Comparison of ENCODE assay signal across 12 cellular contexts in genomic region chr1:223711173-223711572, GRCh38. TPM values are rescaled to one million over a fixed set of nuclear protein-coding genes. Genes with fewer than 3 reads are reported as not detected.
DNase-seq lines count a peak whose midpoint lies in the region; ATAC-seq, FAIRE-seq and TF ChIP-seq lines count a peak whose summit lies in the region.
"Had no signal": no experiment of that assay in that cellular context is flagged by ENCODE, and none has a peak within 500 bp of the region (broad histone marks: within the 10 kb centered on the region; RNA-seq: fewer than 3 reads in every experiment).

No MANE protein-coding gene starts in this region.

- no peaks in the 10 kb centered on the region for H3K9me2 ChIP-seq in OCI-LY7 (ENCODE audit: insufficient read depth, low read length)

- POLR2A ChIA-PET in activated CD8-positive, alpha-beta T cell treated with anti-CD3 and anti-CD28 coated beads, Interleukin-2, amount 10 ng/mL, durations not matched to agents 7 days and 5 days (lab: Charles Lee): interaction anchor here (1.7 kb wide), 1 partner anchor 16 kb away, joined by 6 read pairs; no protein-coding TSS in a partner anchor
- POLR2A ChIA-PET in activated CD8-positive, alpha-beta T cell treated with anti-CD3 and anti-CD28 coated beads for 36 hours (lab: Charles Lee): no interaction called here
- POLR2A ChIA-PET in OCI-LY7 (lab: Charles Lee): interaction anchor here (0.7 kb wide), 1 partner anchor 228 kb away, joined by 7 read pairs; no protein-coding TSS in a partner anchor

- H3K27ac ChIP-seq in OCI-LY7 (ENCODE audit: low read depth, low read length, poor library complexity, severe bottlenecking): no peak overlapping the region

- no peaks in the 10 kb centered on the region for H3K36me3 ChIP-seq in OCI-LY7 (ENCODE audit: insufficient read depth, low read length)

- H3K4me2 ChIP-seq in OCI-LY7 (ENCODE audit: low read length): no peak overlapping the region

- H4K20me1 ChIP-seq in OCI-LY7 (ENCODE audit: insufficient read depth, low read length): no peaks in the 10 kb centered on the region

- intact Hi-C loops in activated CD8-positive, alpha-beta T cell treated with anti-CD3 and anti-CD28 coated beads for 36 hours (cut with micrococcal nuclease): loop anchor here (5.0 kb wide), 1 partner anchor 36 kb away; no protein-coding TSS in a partner anchor
- intact Hi-C loops in OCI-LY7 (cut with micrococcal nuclease; ENCODE audit: unreplicated experiment): no loop called here

- H3K27me3 Mint-ChIP-seq in activated CD8-positive, alpha-beta T cell treated with anti-CD3 and anti-CD28 coated beads, Interleukin-2, amount 10 ng/mL, durations not matched to agents 7 days and 5 days (ENCODE audit: low read depth): no peaks in the 10 kb centered on the region
- H3K27me3 Mint-ChIP-seq in activated CD8-positive, alpha-beta T cell treated with anti-CD3 and anti-CD28 coated beads for 36 hours: no peaks in the 10 kb centered on the region
- H3K27me3 Mint-ChIP-seq in effector memory CD8-positive, alpha-beta T cell: no peaks in the 10 kb centered on the region
- H3K27me3 Mint-ChIP-seq in progenitor cell of endocrine pancreas: peaks cover 88% of the 10 kb centered on the region
- H3K27me3 Mint-ChIP-seq: stimulated activated naive CD8-positive, alpha-beta T cell treated with anti-CD3 and anti-CD28 coated beads, Interleukin-15, Interleukin-2, amounts not matched to agents 100 ng/mL and 50 ng/mL, for 24 hours had no signal

- H3K27ac Mint-ChIP-seq in activated CD8-positive, alpha-beta T cell treated with anti-CD3 and anti-CD28 coated beads, Interleukin-2, amount 10 ng/mL, durations not matched to agents 7 days and 5 days: no peak overlapping the region
- H3K27ac Mint-ChIP-seq in activated CD8-positive, alpha-beta T cell treated with anti-CD3 and anti-CD28 coated beads for 36 hours: no peak overlapping the region
- H3K27ac Mint-ChIP-seq in effector memory CD8-positive, alpha-beta T cell: peak overlapping the region; percentile 71 to 93
- H3K27ac Mint-ChIP-seq in progenitor cell of endocrine pancreas: peak overlapping the region; percentile 43
- H3K27ac Mint-ChIP-seq: WTC11 had no signal

- H3K4me1 ChIP-seq in OCI-LY7 (ENCODE audit: insufficient read depth, low read length, poor library complexity, severe bottlenecking): no peaks in the 10 kb centered on the region

- no peaks in the 10 kb centered on the region for H3K79me2 ChIP-seq in OCI-LY7 (ENCODE audit: insufficient read depth, low read depth, low read length)

- H3K4me1 Mint-ChIP-seq in activated CD8-positive, alpha-beta T cell treated with anti-CD3 and anti-CD28 coated beads, Interleukin-2, amount 10 ng/mL, durations not matched to agents 7 days and 5 days (ENCODE audit: low read depth): peaks cover 42% of the 10 kb centered on the region
- H3K4me1 Mint-ChIP-seq in activated CD8-positive, alpha-beta T cell treated with anti-CD3 and anti-CD28 coated beads for 36 hours (ENCODE audit: low read depth): peaks cover 42% of the 10 kb centered on the region
- H3K4me1 Mint-ChIP-seq in effector memory CD8-positive, alpha-beta T cell (ENCODE audit: low read depth in 2 of 2): peaks cover 41 to 46% of the 10 kb centered on the region in 2 donors
- peaks cover 39% of the 10 kb centered on the region for H3K4me1 Mint-ChIP-seq in progenitor cell of endocrine pancreas (ENCODE audit: low read depth)

- no peak for ATAC-seq in activated CD8-positive, alpha-beta T cell treated with anti-CD3 and anti-CD28 coated beads, Interleukin-2, amount 10 ng/mL, durations not matched to agents 7 days and 5 days
- ATAC-seq in activated CD8-positive, alpha-beta T cell treated with anti-CD3 and anti-CD28 coated beads for 36 hours: no peak
- no peak for ATAC-seq in effector memory CD8-positive, alpha-beta T cell (replicated peaks)
- ATAC-seq: GM12878, WTC11 had no signal

- peaks cover 25% of the 10 kb centered on the region for H3K36me3 Mint-ChIP-seq in activated CD8-positive, alpha-beta T cell treated with anti-CD3 and anti-CD28 coated beads, Interleukin-2, amount 10 ng/mL, durations not matched to agents 7 days and 5 days (ENCODE audit: low read depth)
- no peaks in the 10 kb centered on the region for H3K36me3 Mint-ChIP-seq in activated CD8-positive, alpha-beta T cell treated with anti-CD3 and anti-CD28 coated beads for 36 hours (ENCODE audit: low read depth)
- peaks cover 8% of the 10 kb centered on the region for H3K36me3 Mint-ChIP-seq in effector memory CD8-positive, alpha-beta T cell (ENCODE audit: insufficient read depth)
- no peaks in the 10 kb centered on the region for H3K36me3 Mint-ChIP-seq in progenitor cell of endocrine pancreas (ENCODE audit: insufficient read depth)
- H3K36me3 Mint-ChIP-seq: WTC11 had no signal

- FAIRE-seq in urothelium cell line (lab: Jason Lieb, UNC): no peak

- BruUV-seq in OCI-LY7 (replicated peaks; lab: Mats Ljungman, UMichigan): no TSS peak

- no peak for DNase-seq in activated CD8-positive, alpha-beta T cell treated with anti-CD3 and anti-CD28 coated beads, Interleukin-2, amount 10 ng/mL, durations not matched to agents 7 days and 5 days
- DNase-seq in activated CD8-positive, alpha-beta T cell treated with anti-CD3 and anti-CD28 coated beads for 36 hours: no peak
- peak; percentile 48 for DNase-seq in NCI-H226
- DNase-seq in effector memory CD8-positive, alpha-beta T cell: no peak
- DNase-seq in progenitor cell of endocrine pancreas (ENCODE audit: low spot score, unreplicated experiment): no peak
- no peak for DNase-seq in putamen (ENCODE audit: low spot score)
- no peak for DNase-seq in urothelium cell line (ENCODE audit: low spot score)
- no peak for DNase-seq in OCI-LY7 (ENCODE audit: low spot score)
- DNase-seq: midbrain had no signal

- H2AFZ ChIP-seq in OCI-LY7 (ENCODE audit: low read length): no peak overlapping the region

- CTCF ChIA-PET in activated CD8-positive, alpha-beta T cell treated with anti-CD3 and anti-CD28 coated beads, Interleukin-2, amount 10 ng/mL, durations not matched to agents 7 days and 5 days (lab: Charles Lee): interaction anchor here (0.7 to 5.1 kb wide), 9 partner anchors 13 to 41 kb away, joined by 3 to 56 read pairs (median 6); no protein-coding TSS in a partner anchor
- CTCF ChIA-PET in activated CD8-positive, alpha-beta T cell treated with anti-CD3 and anti-CD28 coated beads for 36 hours (lab: Charles Lee): interaction anchor here (1.3 to 3.2 kb wide), 4 partner anchors 10 to 38 kb away, joined by 5 to 24 read pairs (median 7); no protein-coding TSS in a partner anchor
- CTCF ChIA-PET in OCI-LY7 (lab: Charles Lee; ENCODE audit: unreplicated experiment): no interaction called here

- H3K4me3 Mint-ChIP-seq in activated CD8-positive, alpha-beta T cell treated with anti-CD3 and anti-CD28 coated beads, Interleukin-2, amount 10 ng/mL, durations not matched to agents 7 days and 5 days: peak overlapping the region; percentile 68
- no peak overlapping the region for H3K4me3 Mint-ChIP-seq in activated CD8-positive, alpha-beta T cell treated with anti-CD3 and anti-CD28 coated beads for 36 hours
- H3K4me3 Mint-ChIP-seq in effector memory CD8-positive, alpha-beta T cell: peak overlapping the region; percentile 60 to 75
- no peak overlapping the region for H3K4me3 Mint-ChIP-seq in progenitor cell of endocrine pancreas (ENCODE audit: low read depth)

- no peak overlapping the region for H3K4me3 ChIP-seq in OCI-LY7 (ENCODE audit: low read depth, low read length, poor library complexity, severe bottlenecking)

- H3K9me3 Mint-ChIP-seq in activated CD8-positive, alpha-beta T cell treated with anti-CD3 and anti-CD28 coated beads, Interleukin-2, amount 10 ng/mL, durations not matched to agents 7 days and 5 days (ENCODE audit: insufficient read depth): no peaks in the 10 kb centered on the region
- H3K9me3 Mint-ChIP-seq in activated CD8-positive, alpha-beta T cell treated with anti-CD3 and anti-CD28 coated beads for 36 hours: no peaks in the 10 kb centered on the region
- no peaks in the 10 kb centered on the region for H3K9me3 Mint-ChIP-seq in effector memory CD8-positive, alpha-beta T cell
- H3K9me3 Mint-ChIP-seq in progenitor cell of endocrine pancreas (ENCODE audit: low read depth): no peaks in the 10 kb centered on the region
- H3K9me3 Mint-ChIP-seq: stimulated activated naive CD8-positive, alpha-beta T cell treated with anti-CD3 and anti-CD28 coated beads, Interleukin-15, Interleukin-2, amounts not matched to agents 100 ng/mL and 50 ng/mL, for 24 hours; WTC11 had no signal

- no peaks in the 10 kb centered on the region for H3K9me3 ChIP-seq in OCI-LY7 (ENCODE audit: low read length)

- TF ChIP-seq CTCF in activated CD8-positive, alpha-beta T cell treated with anti-CD3 and anti-CD28 coated beads for 36 hours (IDR thresholded peaks at IDR 0.05): no peak
- TF ChIP-seq CTCF in progenitor cell of endocrine pancreas (IDR thresholded peaks at IDR 0.05; ENCODE audit: unreplicated experiment): no peak
- TF ChIP-seq CTCF in OCI-LY7 (conservative IDR thresholded peaks at IDR 0.05; ENCODE audit: low read length): no peak

RNA-seq across cellular contexts. Expression of gene CAPN2, which starts 1.2 kb away (rescaled TPM):
- total RNA-seq in activated CD8-positive, alpha-beta T cell treated with anti-CD3 and anti-CD28 coated beads, Interleukin-2, amount 10 ng/mL, durations not matched to agents 7 days and 5 days: 100 to 1,000 TPM; 176 to 178 TPM
- 10 to 100 TPM; 31.5 to 33.6 TPM for total RNA-seq in activated CD8-positive, alpha-beta T cell treated with anti-CD3 and anti-CD28 coated beads for 36 hours
- total RNA-seq in progenitor cell of endocrine pancreas: 20.3 and 33.8 TPM in 2 replicates
- total RNA-seq in OCI-LY7 (2014; rRNA removed; shearing (Covaris generic)): not detected in 2 replicates
- 0.52 TPM in 1 of 2 replicates, not detected in the other for total RNA-seq in OCI-LY7 (2022)

RNA-seq across cellular contexts. Expression of gene CAPN8, which starts 45.7 kb away (rescaled TPM):
- under 1 TPM in 1 of 2 experiments, not detected in 1; 0.08 TPM for total RNA-seq in activated CD8-positive, alpha-beta T cell treated with anti-CD3 and anti-CD28 coated beads, Interleukin-2, amount 10 ng/mL, durations not matched to agents 7 days and 5 days
- total RNA-seq in activated CD8-positive, alpha-beta T cell treated with anti-CD3 and anti-CD28 coated beads for 36 hours: not detected
- total RNA-seq in progenitor cell of endocrine pancreas (1.3 and 2.2 TPM in 2 replicates), OCI-LY7 (2022) (not detected in 2 replicates)
- not detected in 2 replicates for total RNA-seq in OCI-LY7 (2014; rRNA removed; shearing (Covaris generic))

Comparison
In these comparisons a context has a peak if more than half of its experiments do, and no peak if none do; other contexts are left out.
1. H3K4me3 Mint-ChIP-seq: peak in activated CD8-positive, alpha-beta T cell treated with anti-CD3 and anti-CD28 coated beads, Interleukin-2, amount 10 ng/mL, durations not matched to agents 7 days and 5 days (single experiment) and effector memory CD8-positive, alpha-beta T cell (2 of 2); none in activated CD8-positive, alpha-beta T cell treated with anti-CD3 and anti-CD28 coated beads for 36 hours (single experiment) and progenitor cell of endocrine pancreas (single experiment).
2. H3K27ac Mint-ChIP-seq: peak in effector memory CD8-positive, alpha-beta T cell (2 of 2) and progenitor cell of endocrine pancreas (single experiment); none in activated CD8-positive, alpha-beta T cell treated with anti-CD3 and anti-CD28 coated beads, Interleukin-2, amount 10 ng/mL, durations not matched to agents 7 days and 5 days (single experiment) and activated CD8-positive, alpha-beta T cell treated with anti-CD3 and anti-CD28 coated beads for 36 hours (single experiment).
3. RNA of gene CAPN2, which starts 1.2 kb away (total RNA-seq): 176 to 178 TPM in activated CD8-positive, alpha-beta T cell treated with anti-CD3 and anti-CD28 coated beads, Interleukin-2, amount 10 ng/mL, durations not matched to agents 7 days and 5 days, 31.5 to 33.6 TPM in activated CD8-positive, alpha-beta T cell treated with anti-CD3 and anti-CD28 coated beads for 36 hours and 20.3 to 33.8 TPM in progenitor cell of endocrine pancreas; 0.52 TPM in OCI-LY7; every median in the first group is over 10 times any median in the second.